ENCODE assay signal across 17 cellular contexts in genomic region chr12:117582135-117582784, GRCh38.
"Had no signal": no experiment of that assay in that cellular context is flagged by ENCODE, and none has a peak within 500 bp of the region (broad histone marks: within the 10 kb centered on the region; RNA-seq: fewer than 3 reads in every experiment).

No MANE protein-coding gene starts in this region.

- H3K4me3 ChIP-seq: gastrocnemius medialis, heart right ventricle, right atrium auricular region, sigmoid colon, skin epidermis, stomach, thoracic aorta had no signal

- H3K27me3 ChIP-seq: right atrium auricular region had no signal

- H3K4me3 Mint-ChIP-seq: mesothelial cell of epicardium, natural killer cell, neural crest cell had no signal

- H3K27ac ChIP-seq: gastrocnemius medialis, heart right ventricle, right atrium auricular region, sigmoid colon, skin epidermis, stomach, thoracic aorta had no signal

- H3K36me3 ChIP-seq: gastrocnemius medialis, heart right ventricle, right atrium auricular region, sigmoid colon, stomach, thoracic aorta had no signal

- H3K27ac Mint-ChIP-seq: mesothelial cell of epicardium, natural killer cell had no signal

- H3K9me3 Mint-ChIP-seq: mesothelial cell of epicardium, neural crest cell had no signal

- H3K36me3 Mint-ChIP-seq: mesothelial cell of epicardium, natural killer cell had no signal

- H3K9me3 ChIP-seq: gastrocnemius medialis, heart right ventricle, right atrium auricular region, sigmoid colon, stomach, thoracic aorta had no signal

- H3K4me1 ChIP-seq: right atrium auricular region had no signal

- H3K4me1 Mint-ChIP-seq: natural killer cell, neural crest cell had no signal

- DNase-seq: gastrocnemius medialis; heart right ventricle; hypothalamus; kidney glomerular epithelial cell; natural killer cell; posterior cingulate gyrus; sigmoid colon; stimulated activated CD4-positive, alpha-beta T cell treated with anti-CD3 and anti-CD28 coated beads, Interleukin-2, amount 100 ng/mL, for 24 hours; stimulated activated naive CD4-positive, alpha-beta T cell; stomach; substantia nigra; trophoblast cell had no signal
